ENCODE assay signal across 14 cellular contexts in genomic region chr10:132652446-132652845, GRCh38.
DNase-seq lines count a peak whose midpoint lies in the region; ATAC-seq and TF ChIP-seq lines count a peak whose summit lies in the region.
"Had no signal": no experiment of that assay in that cellular context is flagged by ENCODE, and none has a peak within 500 bp of the region (broad histone marks: within the 10 kb centered on the region; RNA-seq: fewer than 3 reads in every experiment).

No MANE protein-coding gene starts in this region.

- peaks cover 4% of the 10 kb centered on the region for H3K27me3 Mint-ChIP-seq in type B pancreatic cell
- H3K27me3 Mint-ChIP-seq: CD4-positive, alpha-beta T cell had no signal

- H3K27ac Mint-ChIP-seq in type B pancreatic cell = no peak overlapping the region
- H3K27ac Mint-ChIP-seq: CD4-positive, alpha-beta T cell had no signal

- H3K9me3 Mint-ChIP-seq in type B pancreatic cell = no peaks in the 10 kb centered on the region
- H3K9me3 Mint-ChIP-seq: CD4-positive, alpha-beta T cell had no signal

- H3K4me3 Mint-ChIP-seq in type B pancreatic cell = no peak overlapping the region
- H3K4me3 Mint-ChIP-seq: CD4-positive, alpha-beta T cell had no signal

- WGBS in right cardiac atrium = 94% methylated on average over 15 of the region's 15 CpGs
- 90 to 93% methylated on average over 15 of the region's 15 CpGs for WGBS in sigmoid colon, 2 donors

- H3K4me1 ChIP-seq in right cardiac atrium (ENCODE audit: control insufficient read depth, insufficient read depth, low read length) (no peaks in the 10 kb centered on the region), sigmoid colon (no peaks in the 10 kb centered on the region)

- H3K36me3 Mint-ChIP-seq in type B pancreatic cell = no peaks in the 10 kb centered on the region

- TF ChIP-seq CTCF in sigmoid colon (IDR thresholded peaks at IDR 0.05) = no peak
- TF ChIP-seq CTCF in type B pancreatic cell (conservative IDR thresholded peaks at IDR 0.05) = no peak

- H3K27me3 ChIP-seq in right cardiac atrium (ENCODE audit: control insufficient read depth, insufficient read depth) (no peaks in the 10 kb centered on the region), sigmoid colon (no peaks in the 10 kb centered on the region)

- peak; percentile 14 for DNase-seq in cardiac septum (ENCODE audit: low spot score)
- no peak for DNase-seq in right cardiac atrium
- no peak for DNase-seq in caudate nucleus (lab: John Stamatoyannopoulos, UW)
- DNase-seq in sigmoid colon = peak; percentile 54
- DNase-seq in NAMALWA (ENCODE audit: low spot score) = no peak
- DNase-seq in type B pancreatic cell (ENCODE audit: extremely low spot score, unreplicated experiment) = no peak
- no peak for DNase-seq in HuH-7 (ENCODE audit: low spot score)
- DNase-seq: 8988T; ACHN; Calu3; CD4-positive, alpha-beta T cell; DMS 273 treated with DMSO at 0.1 percent for 48 hours had no signal

- intact Hi-C loops in cardiac septum (cut with DNase I) (loop anchor here (10.0 kb wide), 1 partner anchor 112 kb away; no protein-coding TSS in a partner anchor), right cardiac atrium (cut with DNase I) (loop anchor here in 1 of 4 donors (10.0 kb wide), 2 partner anchors 182 to 472 kb away; no protein-coding TSS in a partner anchor), sigmoid colon (cut with DNase I) (loop anchor here (10.0 kb wide), 1 partner anchor 92 kb away; no protein-coding TSS in a partner anchor)

- no peak for TF ChIP-seq POLR2A in sigmoid colon (IDR thresholded peaks at IDR 0.05)

- H3K27ac ChIP-seq in right cardiac atrium (ENCODE audit: low read length) = no peak overlapping the region
- peak overlapping the region; percentile 73 for H3K27ac ChIP-seq in caudate nucleus (ENCODE audit: low read depth, low read length)
- no peak overlapping the region for H3K27ac ChIP-seq in sigmoid colon
- H3K27ac ChIP-seq: HL-60 had no signal

- H3K4me3 ChIP-seq in right cardiac atrium (ENCODE audit: low read length) (no peak overlapping the region), sigmoid colon (no peak overlapping the region)

- TF ChIP-seq EP300 in sigmoid colon (IDR thresholded peaks at IDR 0.05) = no peak

- H3K4me1 Mint-ChIP-seq in type B pancreatic cell (ENCODE audit: unreplicated experiment) = peaks cover 16% of the 10 kb centered on the region

- ATAC-seq in right cardiac atrium = no peak
- ATAC-seq: HCT116 had no signal

- no peaks in the 10 kb centered on the region for H3K9me3 ChIP-seq in right cardiac atrium (ENCODE audit: control insufficient read depth, low read length)
- H3K9me3 ChIP-seq in sigmoid colon = no peaks in the 10 kb centered on the region

- H3K36me3 ChIP-seq in sigmoid colon = peaks cover 0 to 27% (median 11%) of the 10 kb centered on the region in 4 donors

Comparison
In these comparisons a context has a peak if more than half of its experiments do, and no peak if none do; other contexts are left out.
1. DNase-seq: peak in cardiac septum (single experiment) and sigmoid colon (single experiment); none in right cardiac atrium (0 of 3), caudate nucleus (0 of 61), NAMALWA (single experiment), type B pancreatic cell (single experiment) and HuH-7 (single experiment).